Comparison of ENCODE assay signal across 27 cellular contexts in the genomic region with DNA sequence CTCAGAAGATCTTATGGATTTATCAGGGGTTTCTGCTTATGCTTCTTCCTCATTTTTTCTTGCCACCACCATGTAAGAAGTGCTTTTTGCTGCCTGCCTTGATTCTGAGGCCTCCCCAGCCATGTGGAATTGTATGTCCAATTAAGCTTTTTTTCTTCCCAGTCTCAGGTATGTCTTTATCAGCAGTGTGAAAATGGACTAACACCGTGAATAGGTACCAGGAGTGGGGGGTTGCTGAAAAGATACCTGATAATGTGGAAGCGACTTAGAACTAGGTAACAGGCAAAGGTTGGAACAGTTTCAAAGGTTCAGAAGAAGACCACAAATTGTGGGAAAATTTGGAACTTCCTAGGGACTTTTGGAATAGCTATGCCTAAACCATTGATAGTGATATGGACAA.
"Had no signal": no experiment of that assay in that cellular context is flagged by ENCODE, and none has a peak within 500 bp of the region (broad histone marks: within the 10 kb centered on the region; RNA-seq: fewer than 3 reads in every experiment).

No MANE protein-coding gene starts in this region.

- H3K4me3 ChIP-seq: stomach, suprapubic skin, testis, thoracic aorta, thyroid gland, tibial artery, tibial nerve, transverse colon, upper lobe of left lung, upper lobe of right lung, uterus, vagina had no signal

- ATAC-seq: stimulated activated effector memory CD8-positive, alpha-beta T cell treated with anti-CD3 and anti-CD28 coated beads, Interleukin-12 subunit alpha, Interleukin-12 subunit beta, amount 100 ng/mL, for 72 hours; stimulated activated memory B cell treated with anti-CD40 and anti-IgM and Interleukin-4, amounts not matched to agents 10 μg/mL and 1 μg/mL and 100 μg/mL, for 72 hours; stimulated activated naive B cell treated with anti-CD40 and anti-IgM and Interleukin-4, amounts not matched to agents 10 μg/mL and 1 μg/mL and 100 μg/mL, for 72 hours; stimulated activated naive CD8-positive, alpha-beta T cell treated with anti-CD3 and anti-CD28 coated beads, Interleukin-15, amount 100 ng/mL, for 72 hours; stimulated activated naive CD8-positive, alpha-beta T cell treated with anti-CD3 and anti-CD28 coated beads, Interleukin-15, Interleukin-2, amounts not matched to agents 100 U/mL and 50 U/mL, for 24 hours; upper lobe of right lung had no signal

- H3K27ac ChIP-seq: stomach, suprapubic skin, testis, thoracic aorta, thyroid gland, tibial artery, tibial nerve, transverse colon, upper lobe of left lung, upper lobe of right lung, uterus, vagina had no signal

- H3K27me3 ChIP-seq: stomach, suprapubic skin, testis, thyroid gland, tibial artery, tibial nerve, transverse colon, upper lobe of left lung, upper lobe of right lung, uterus, vagina had no signal

- H3K36me3 ChIP-seq: stomach, suprapubic skin, thoracic aorta, thyroid gland, tibial artery, tibial nerve, transverse colon, upper lobe of left lung, upper lobe of right lung, uterus, vagina had no signal

- FAIRE-seq: urothelium cell line had no signal

- DNase-seq: stimulated activated CD4-positive, alpha-beta T cell treated with anti-CD3 and anti-CD28 coated beads, Interleukin-2, amount 100 ng/mL, for 48 hours; stimulated activated CD4-positive, alpha-beta T cell treated with anti-CD3 and anti-CD28 coated beads, Interleukin-4, amount 100 ng/mL, for 1 hour; stimulated activated CD4-positive, alpha-beta T cell treated with anti-CD3 and anti-CD28 coated beads, Interleukin-4, amount 100 ng/mL, for 24 hours; stimulated activated CD4-positive, alpha-beta T cell treated with anti-CD3 and anti-CD28 coated beads, Interleukin-4, amount 100 ng/mL, for 4 hours; stimulated activated CD8-positive, alpha-beta memory T cell treated with anti-CD3 and anti-CD28 coated beads, Interleukin-4, amount 100 ng/mL, for 48 hours; stimulated activated naive B cell treated with anti-CD40 and anti-IgM and Interleukin-4, amounts not matched to agents 10 μg/mL and 1 μg/mL and 100 μg/mL, for 72 hours; stimulated activated naive CD4-positive, alpha-beta T cell; stimulated activated naive CD4-positive, alpha-beta T cell treated with Interleukin-2 at 50 U/mL for 16 hours; stimulated activated naive CD8-positive, alpha-beta T cell treated with anti-CD3 and anti-CD28 coated beads, Interleukin-15, amount 100 ng/mL, for 72 hours; stimulated activated naive CD8-positive, alpha-beta T cell treated with anti-CD3 and anti-CD28 coated beads, Interleukin-15, Interleukin-2, amounts not matched to agents 100 U/mL and 50 U/mL, for 24 hours; stomach; substantia nigra; testis; thyroid gland; tibial artery; transverse colon; trophoblast cell; upper lobe of left lung; upper lobe of right lung; uterus had no signal

- H3K9me3 ChIP-seq: suprapubic skin, testis, thoracic aorta, thyroid gland, tibial artery, upper lobe of left lung, upper lobe of right lung, uterus, vagina had no signal

- H3K4me1 ChIP-seq: stomach, suprapubic skin, testis, thyroid gland, upper lobe of left lung, upper lobe of right lung, uterus, vagina had no signal
